39 cellular contexts compared by ENCODE assay signal in genomic region chrX:95716841-95717240, GRCh38.
"Had no signal": no experiment of that assay in that cellular context is flagged by ENCODE, and none has a peak within 500 bp of the region (broad histone marks: within the 10 kb centered on the region; RNA-seq: fewer than 3 reads in every experiment).

No MANE protein-coding gene starts in this region.

- H3K27me3 ChIP-seq: ascending aorta, body of pancreas, brain microvascular endothelial cell, cardiac muscle cell had no signal

- DNase-seq: activated effector memory CD4-positive, alpha-beta T cell treated with anti-CD3 and anti-CD28 coated beads, Interleukin-2, amount 50 U/mL, for 16 hours; activated effector memory CD4-positive, alpha-beta T cell treated with Interleukin-2 at 50 U/mL for 16 hours; activated gamma-delta T cell; activated gamma-delta T cell treated with Interleukin-2 at 50 U/mL for 16 hours; activated naive CD4-positive, alpha-beta T cell; activated naive CD4-positive, alpha-beta T cell treated with anti-CD3 and anti-CD28 coated beads for 36 hours; activated naive CD4-positive, alpha-beta T cell treated with anti-CD3 and anti-CD28 coated beads, Interleukin-2, amount 10 ng/mL, durations not matched to agents 7 days and 5 days; activated naive CD4-positive, alpha-beta T cell treated with anti-CD3 and anti-CD28 coated beads, Interleukin-2, amount 50 U/mL, for 16 hours; activated naive CD4-positive, alpha-beta T cell treated with Interleukin-2 at 50 U/mL for 16 hours; activated naive CD8-positive, alpha-beta T cell treated with anti-CD3 and anti-CD28 coated beads for 36 hours; activated naive CD8-positive, alpha-beta T cell treated with anti-CD3 and anti-CD28 coated beads, Interleukin-2, amount 10 ng/mL, durations not matched to agents 7 days and 5 days; activated naive CD8-positive, alpha-beta T cell treated with anti-CD3 and anti-CD28 coated beads, Interleukin-2, amount 50 U/mL, for 24 hours; activated T-cell treated with anti-CD3 and anti-CD28 coated beads, Interleukin-2, amount 50 U/mL, for 1 hour; activated T-cell treated with anti-CD3 and anti-CD28 coated beads, Interleukin-2, amount 50 U/mL, for 24 hours; activated T-cell treated with anti-CD3 and anti-CD28 coated beads, Interleukin-2, amount 50 U/mL, for 4 hours; activated T-cell treated with anti-CD3 and anti-CD28 coated beads, Interleukin-2, amount 50 U/mL, for 48 hours; activated T-cell treated with anti-CD3 and anti-CD28 coated beads, Interleukin-2, amount 50 U/mL, for 72 hours; adrenal gland; amniotic stem cell; amygdala; anterior cingulate cortex; aorta; body of pancreas; brain microvascular endothelial cell; caudate nucleus; central memory CD4-positive, alpha-beta T cell; cerebellar nuclear complex had no signal

- H3K27ac ChIP-seq: adrenal gland, ascending aorta, body of pancreas, brain microvascular endothelial cell, breast epithelium, cardiac muscle cell had no signal

- H3K4me1 ChIP-seq: adrenal gland, ascending aorta, body of pancreas, breast epithelium had no signal

- H3K9me3 Mint-ChIP-seq: activated naive CD4-positive, alpha-beta T cell treated with anti-CD3 and anti-CD28 coated beads for 36 hours; activated naive CD4-positive, alpha-beta T cell treated with anti-CD3 and anti-CD28 coated beads, Interleukin-2, amount 50 U/mL, for 24 hours; activated naive CD8-positive, alpha-beta T cell treated with anti-CD3 and anti-CD28 coated beads for 36 hours; activated naive CD8-positive, alpha-beta T cell treated with anti-CD3 and anti-CD28 coated beads, Interleukin-2, amount 10 ng/mL, durations not matched to agents 7 days and 5 days; activated naive CD8-positive, alpha-beta T cell treated with anti-CD3 and anti-CD28 coated beads, Interleukin-2, amount 50 U/mL, for 24 hours; activated T-helper 1 cell treated with anti-CD3 and anti-CD28 coated beads, Interleukin-12 subunit alpha, Interleukin-12 subunit beta, Interleukin-2, Interleukin-4 antibody, amounts not matched to agents 30 ng/mL and 10 ng/mL and 1 ng/mL, durations not matched to agents 14 hours and 24 hours and 36 hours had no signal

- H3K36me3 ChIP-seq: adrenal gland, ascending aorta, brain microvascular endothelial cell, breast epithelium, cardiac muscle cell had no signal

- H3K27me3 Mint-ChIP-seq: activated naive CD4-positive, alpha-beta T cell treated with anti-CD3 and anti-CD28 coated beads, Interleukin-2, amount 10 ng/mL, durations not matched to agents 7 days and 5 days; activated naive CD4-positive, alpha-beta T cell treated with anti-CD3 and anti-CD28 coated beads, Interleukin-2, amount 50 U/mL, for 24 hours; activated naive CD8-positive, alpha-beta T cell; activated naive CD8-positive, alpha-beta T cell treated with anti-CD3 and anti-CD28 coated beads for 36 hours; activated naive CD8-positive, alpha-beta T cell treated with anti-CD3 and anti-CD28 coated beads, Interleukin-2, amount 10 ng/mL, durations not matched to agents 7 days and 5 days; activated naive CD8-positive, alpha-beta T cell treated with anti-CD3 and anti-CD28 coated beads, Interleukin-2, amount 50 U/mL, for 24 hours; activated T-helper 17 cell treated with anti-CD3 and anti-CD28 coated beads, Interleukin-2, amount 50 U/mL, for 72 hours; central memory CD8-positive, alpha-beta T cell had no signal

- H3K4me1 Mint-ChIP-seq: activated naive CD4-positive, alpha-beta T cell treated with anti-CD3 and anti-CD28 coated beads, Interleukin-2, amount 10 ng/mL, durations not matched to agents 7 days and 5 days; activated naive CD4-positive, alpha-beta T cell treated with anti-CD3 and anti-CD28 coated beads, Interleukin-2, amount 50 U/mL, for 24 hours; activated naive CD8-positive, alpha-beta T cell treated with anti-CD3 and anti-CD28 coated beads for 36 hours; activated naive CD8-positive, alpha-beta T cell treated with anti-CD3 and anti-CD28 coated beads, Interleukin-2, amount 10 ng/mL, durations not matched to agents 7 days and 5 days; activated naive CD8-positive, alpha-beta T cell treated with anti-CD3 and anti-CD28 coated beads, Interleukin-2, amount 50 U/mL, for 24 hours; activated T-helper 17 cell treated with anti-CD3 and anti-CD28 coated beads, Interleukin-2, amount 50 U/mL, for 72 hours; central memory CD8-positive, alpha-beta T cell had no signal

- H3K36me3 Mint-ChIP-seq: activated naive CD4-positive, alpha-beta T cell treated with anti-CD3 and anti-CD28 coated beads, Interleukin-2, amount 10 ng/mL, durations not matched to agents 7 days and 5 days; activated naive CD4-positive, alpha-beta T cell treated with anti-CD3 and anti-CD28 coated beads, Interleukin-2, amount 50 U/mL, for 24 hours; activated naive CD4-positive, alpha-beta T cell treated with anti-CD3 and anti-CD28 coated beads, Interleukin-2, amount 50 U/mL, for 72 hours; activated naive CD8-positive, alpha-beta T cell; activated naive CD8-positive, alpha-beta T cell treated with anti-CD3 and anti-CD28 coated beads for 36 hours; activated naive CD8-positive, alpha-beta T cell treated with anti-CD3 and anti-CD28 coated beads, Interleukin-2, amount 10 ng/mL, durations not matched to agents 7 days and 5 days; brain had no signal

- H3K9me3 ChIP-seq: adrenal gland, ascending aorta, body of pancreas, breast epithelium had no signal

- H3K4me3 Mint-ChIP-seq: activated naive CD4-positive, alpha-beta T cell treated with anti-CD3 and anti-CD28 coated beads for 36 hours; activated naive CD4-positive, alpha-beta T cell treated with anti-CD3 and anti-CD28 coated beads, Interleukin-2, amount 10 ng/mL, durations not matched to agents 7 days and 5 days; activated naive CD4-positive, alpha-beta T cell treated with anti-CD3 and anti-CD28 coated beads, Interleukin-2, amount 50 U/mL, for 24 hours; activated naive CD8-positive, alpha-beta T cell; activated naive CD8-positive, alpha-beta T cell treated with anti-CD3 and anti-CD28 coated beads for 36 hours; activated naive CD8-positive, alpha-beta T cell treated with anti-CD3 and anti-CD28 coated beads, Interleukin-2, amount 10 ng/mL, durations not matched to agents 7 days and 5 days; activated naive CD8-positive, alpha-beta T cell treated with anti-CD3 and anti-CD28 coated beads, Interleukin-2, amount 50 U/mL, for 24 hours; activated T-cell treated with anti-CD3 and anti-CD28 coated beads, Interleukin-2, amount 50 U/mL, for 24 hours; activated T-cell treated with anti-CD3 and anti-CD28 coated beads, Interleukin-2, amount 50 U/mL, for 4 hours; activated T-cell treated with anti-CD3 and anti-CD28 coated beads, Interleukin-2, amount 50 U/mL, for 72 hours; activated T-helper 1 cell treated with anti-CD3 and anti-CD28 coated beads, Interleukin-12 subunit alpha, Interleukin-12 subunit beta, Interleukin-2, Interleukin-4 antibody, amounts not matched to agents 30 ng/mL and 10 ng/mL and 1 ng/mL, durations not matched to agents 14 hours and 24 hours and 36 hours; activated T-helper 17 cell treated with anti-CD3 and anti-CD28 coated beads, Interleukin-2, amount 50 U/mL, for 72 hours; brain; central memory CD8-positive, alpha-beta T cell had no signal

- H3K27ac Mint-ChIP-seq: activated naive CD4-positive, alpha-beta T cell treated with anti-CD3 and anti-CD28 coated beads for 36 hours; activated naive CD4-positive, alpha-beta T cell treated with anti-CD3 and anti-CD28 coated beads, Interleukin-2, amount 10 ng/mL, durations not matched to agents 7 days and 5 days; activated naive CD4-positive, alpha-beta T cell treated with anti-CD3 and anti-CD28 coated beads, Interleukin-2, amount 50 U/mL, for 24 hours; activated naive CD4-positive, alpha-beta T cell treated with anti-CD3 and anti-CD28 coated beads, Interleukin-2, amount 50 U/mL, for 72 hours; activated naive CD8-positive, alpha-beta T cell; activated naive CD8-positive, alpha-beta T cell treated with anti-CD3 and anti-CD28 coated beads for 36 hours; activated naive CD8-positive, alpha-beta T cell treated with anti-CD3 and anti-CD28 coated beads, Interleukin-2, amount 10 ng/mL, durations not matched to agents 7 days and 5 days; activated naive CD8-positive, alpha-beta T cell treated with anti-CD3 and anti-CD28 coated beads, Interleukin-2, amount 50 U/mL, for 24 hours; activated T-cell treated with anti-CD3 and anti-CD28 coated beads, Interleukin-2, amount 50 U/mL, for 24 hours; activated T-cell treated with anti-CD3 and anti-CD28 coated beads, Interleukin-2, amount 50 U/mL, for 72 hours; activated T-helper 1 cell treated with anti-CD3 and anti-CD28 coated beads, Interleukin-12 subunit alpha, Interleukin-12 subunit beta, Interleukin-2, Interleukin-4 antibody, amounts not matched to agents 30 ng/mL and 10 ng/mL and 1 ng/mL, durations not matched to agents 14 hours and 24 hours and 36 hours; activated T-helper 17 cell treated with anti-CD3 and anti-CD28 coated beads, Interleukin-2, amount 50 U/mL, for 72 hours; activated T-helper 2 cell treated with anti-CD3 and anti-CD28 coated beads, Interferon-gamma antibody, Interleukin-2, Interleukin-4, amounts not matched to agents 10 μg/mL and 5 μg/mL and 100 μg/mL, durations not matched to agents 14 hours and 24 hours and 36 hours; brain had no signal

- H3K4me3 ChIP-seq: adrenal gland, ascending aorta, body of pancreas, breast epithelium, cardiac muscle cell had no signal

- FAIRE-seq: bronchial epithelial cell had no signal
